9 cellular contexts compared by ENCODE assay signal in genomic region chr15:65211157-65211982, GRCh38. TPM values are rescaled to one million over a fixed set of nuclear protein-coding genes. Genes with fewer than 3 reads are reported as not detected.
A peak's percentile ranks its signal among the peaks of the same experiment; 100 is the strongest.
DNase-seq lines count a peak whose midpoint lies in the region; ATAC-seq and TF ChIP-seq lines count a peak whose summit lies in the region.
"Had no signal": no experiment of that assay in that cellular context is flagged by ENCODE, and none has a peak within 500 bp of the region (broad histone marks: within the 10 kb centered on the region; RNA-seq: fewer than 3 reads in every experiment).

Gene CILP (minus strand): TSS chr15:65211473. CDS start chr15:65209755, 1,718 bp downstream.

- DNase-seq in EH (ENCODE audit: low read depth) (peak; percentile 46), RPMI7951 (ENCODE audit: low read depth) (peak; percentile 8), kidney glomerular epithelial cell (lab: John Stamatoyannopoulos, UW) (no peak), GM19238 (ENCODE audit: insufficient read length, low spot score) (no peak)
- DNase-seq: occipital lobe had no signal

- ATAC-seq in gastroesophageal sphincter (peak; percentile 78), GM19035 (IDR thresholded peaks at IDR 0.05; ENCODE audit: unreplicated experiment) (no peak), GM19324 (IDR thresholded peaks at IDR 0.05; ENCODE audit: low FRiP score, unreplicated experiment) (no peak)

- WGBS in gastroesophageal sphincter (ENCODE audit: low coverage in 1 of 2), 2 donors, result 0 to 36% methylated on average over 1 to 3 of the region's 8 CpGs

- H3K27ac ChIP-seq in gastroesophageal sphincter (peak within 1 kb of the TSS in 3 of 4 donors; percentile 48 to 75 (median 69)), rectal smooth muscle tissue (ENCODE audit: low read depth, low read length) (peak within 1 kb of the TSS; percentile 19)

- peak in 1 of 2 donors; percentile 40 for TF ChIP-seq POLR2A in gastroesophageal sphincter (IDR thresholded peaks at IDR 0.05)

- TF ChIP-seq CTCF in gastroesophageal sphincter (IDR thresholded peaks at IDR 0.05), result no peak

- peaks cover 0 to 14% (median 4%) of the 10 kb centered on the region in 3 donors for H3K4me1 ChIP-seq in gastroesophageal sphincter
- H3K4me1 ChIP-seq in rectal smooth muscle tissue (ENCODE audit: control insufficient read depth, insufficient read depth, low read length), result peaks cover 18% of the 10 kb centered on the region

- H3K4me3 ChIP-seq in gastroesophageal sphincter (peak within 1 kb of the TSS in 1 of 2 donors; percentile 36), rectal smooth muscle tissue (ENCODE audit: low read length) (peak within 1 kb of the TSS; percentile 2)

- no peaks in the 10 kb centered on the region for H3K36me3 ChIP-seq in gastroesophageal sphincter
- no peaks in the 10 kb centered on the region for H3K36me3 ChIP-seq in rectal smooth muscle tissue (ENCODE audit: control insufficient read depth, insufficient read depth, low read length)

- H3K27me3 ChIP-seq in gastroesophageal sphincter (no peaks in the 10 kb centered on the region), rectal smooth muscle tissue (ENCODE audit: control insufficient read depth, insufficient read depth, low read length) (no peaks in the 10 kb centered on the region)

- H3K9ac ChIP-seq in rectal smooth muscle tissue (ENCODE audit: low read length), result no peak within 1 kb of the TSS

- no peaks in the 10 kb centered on the region for H3K9me3 ChIP-seq in gastroesophageal sphincter

- TF ChIP-seq EP300 in gastroesophageal sphincter (IDR thresholded peaks at IDR 0.05), result no peak

RNA-seq across cellular contexts. Expression of gene CILP, which starts in this region (rescaled TPM):
- total RNA-seq in RPMI7951 (2014; rRNA removed; shearing (Covaris generic)), result 0.10 TPM in 1 of 2 replicates, not detected in the other
- total RNA-seq in gastroesophageal sphincter, result 100 to 1,000 TPM in 1 of 4 donors, 10 to 100 TPM in 3; 43.7 to 114 (median 74.5) TPM

Comparison
In these comparisons a context has a peak if more than half of its experiments do, and no peak if none do; other contexts are left out.
1. RNA of gene CILP (total RNA-seq): 43.7 to 114 TPM in gastroesophageal sphincter; 0.10 TPM in RPMI7951; every median in the first group is over 10 times any median in the second.
2. Peak in DNase-seq in RPMI7951; RNA of the gene not detected or under 1 TPM.